ENCODE assay signal across 30 cellular contexts in genomic region chr7:81170291-81170690, GRCh38.
"Had no signal": no experiment of that assay in that cellular context is flagged by ENCODE, and none has a peak within 500 bp of the region (broad histone marks: within the 10 kb centered on the region; RNA-seq: fewer than 3 reads in every experiment).

No MANE protein-coding gene starts in this region.

- H3K36me3 ChIP-seq: breast epithelium, esophagus squamous epithelium, gastrocnemius medialis, left ventricle myocardium inferior, ovary, right lobe of liver, suprapubic skin, tibial artery, upper lobe of right lung had no signal

- H3K9me3 ChIP-seq: breast epithelium, esophagus squamous epithelium, gastrocnemius medialis, left ventricle myocardium inferior, ovary, right lobe of liver, suprapubic skin, tibial artery, upper lobe of right lung had no signal

- ATAC-seq: activated CD4-positive, alpha-beta T cell treated with anti-CD3 and anti-CD28 coated beads for 36 hours; gastrocnemius medialis; naive thymus-derived CD4-positive, alpha-beta T cell; right lobe of liver; stimulated activated naive B cell treated with anti-CD40 and anti-IgM and Interleukin-4, amounts not matched to agents 10 μg/mL and 1 μg/mL and 100 μg/mL, for 72 hours; upper lobe of right lung had no signal

- FAIRE-seq: colon, endometrium had no signal

- DNase-seq: activated CD4-positive, alpha-beta T cell treated with anti-CD3 and anti-CD28 coated beads for 36 hours; activated CD4-positive, CD25-positive, alpha-beta regulatory T cell; activated CD8-positive, alpha-beta memory T cell treated with anti-CD3 and anti-CD28 coated beads, Interleukin-2, amount 50 U/mL, for 48 hours; activated gamma-delta T cell; activated naive CD4-positive, alpha-beta T cell treated with anti-CD3 and anti-CD28 coated beads, Interleukin-2, amount 10 ng/mL, durations not matched to agents 7 days and 5 days; activated naive CD8-positive, alpha-beta T cell treated with anti-CD3 and anti-CD28 coated beads, Interleukin-2, amount 10 ng/mL, durations not matched to agents 7 days and 5 days; activated T-cell treated with anti-CD3 and anti-CD28 coated beads, Interleukin-2, amount 50 U/mL, for 24 hours; central memory CD4-positive, alpha-beta T cell; effector CD8-positive, alpha-beta T cell; esophagus squamous epithelium; gastrocnemius medialis; glutamatergic neuron; islet precursor cell; left ventricle myocardium inferior; midbrain; naive thymus-derived CD4-positive, alpha-beta T cell; ovary; right lobe of liver; stimulated activated CD4-positive, alpha-beta T cell treated with anti-CD3 and anti-CD28 coated beads, Interleukin-15, amount 100 ng/mL, for 24 hours; stimulated activated CD4-positive, alpha-beta T cell treated with anti-CD3 and anti-CD28 coated beads, Interleukin-2, amount 100 ng/mL, for 24 hours; stimulated activated naive B cell treated with anti-CD40 and anti-IgM and Interleukin-4, amounts not matched to agents 10 μg/mL and 1 μg/mL and 100 μg/mL, for 72 hours; T-helper 1 cell; tibial artery; upper lobe of right lung had no signal

- H3K4me1 Mint-ChIP-seq: activated CD4-positive, alpha-beta T cell treated with anti-CD3 and anti-CD28 coated beads for 36 hours; activated naive CD4-positive, alpha-beta T cell treated with anti-CD3 and anti-CD28 coated beads, Interleukin-2, amount 10 ng/mL, durations not matched to agents 7 days and 5 days; activated naive CD8-positive, alpha-beta T cell treated with anti-CD3 and anti-CD28 coated beads, Interleukin-2, amount 10 ng/mL, durations not matched to agents 7 days and 5 days; naive thymus-derived CD4-positive, alpha-beta T cell; stimulated activated naive B cell treated with anti-CD40 and anti-IgM and Interleukin-4, amounts not matched to agents 10 μg/mL and 1 μg/mL and 100 μg/mL, for 72 hours had no signal

- H3K36me3 Mint-ChIP-seq: activated naive CD4-positive, alpha-beta T cell treated with anti-CD3 and anti-CD28 coated beads, Interleukin-2, amount 10 ng/mL, durations not matched to agents 7 days and 5 days; activated naive CD8-positive, alpha-beta T cell treated with anti-CD3 and anti-CD28 coated beads, Interleukin-2, amount 10 ng/mL, durations not matched to agents 7 days and 5 days; naive thymus-derived CD4-positive, alpha-beta T cell; stimulated activated naive B cell treated with anti-CD40 and anti-IgM and Interleukin-4, amounts not matched to agents 10 μg/mL and 1 μg/mL and 100 μg/mL, for 72 hours had no signal

- H3K4me3 ChIP-seq: breast epithelium, esophagus squamous epithelium, gastrocnemius medialis, left ventricle myocardium inferior, ovary, right lobe of liver, suprapubic skin, tibial artery, upper lobe of right lung had no signal

- H3K27ac ChIP-seq: breast epithelium, epithelial cell of prostate, esophagus squamous epithelium, gastrocnemius medialis, left ventricle myocardium inferior, ovary, right lobe of liver, suprapubic skin, tibial artery, upper lobe of right lung had no signal

- H3K27ac Mint-ChIP-seq: activated CD4-positive, alpha-beta T cell treated with anti-CD3 and anti-CD28 coated beads for 36 hours; activated naive CD4-positive, alpha-beta T cell treated with anti-CD3 and anti-CD28 coated beads, Interleukin-2, amount 10 ng/mL, durations not matched to agents 7 days and 5 days; activated naive CD8-positive, alpha-beta T cell treated with anti-CD3 and anti-CD28 coated beads, Interleukin-2, amount 10 ng/mL, durations not matched to agents 7 days and 5 days; activated T-cell treated with anti-CD3 and anti-CD28 coated beads, Interleukin-2, amount 50 U/mL, for 24 hours; naive thymus-derived CD4-positive, alpha-beta T cell; progenitor cell of endocrine pancreas; stimulated activated naive B cell treated with anti-CD40 and anti-IgM and Interleukin-4, amounts not matched to agents 10 μg/mL and 1 μg/mL and 100 μg/mL, for 72 hours had no signal

- H3K4me1 ChIP-seq: breast epithelium, gastrocnemius medialis, left ventricle myocardium inferior, right lobe of liver, suprapubic skin, upper lobe of right lung had no signal

- H3K9me3 Mint-ChIP-seq: activated naive CD4-positive, alpha-beta T cell treated with anti-CD3 and anti-CD28 coated beads, Interleukin-2, amount 10 ng/mL, durations not matched to agents 7 days and 5 days; activated naive CD8-positive, alpha-beta T cell treated with anti-CD3 and anti-CD28 coated beads, Interleukin-2, amount 10 ng/mL, durations not matched to agents 7 days and 5 days; activated T-cell treated with anti-CD3 and anti-CD28 coated beads, Interleukin-2, amount 50 U/mL, for 24 hours; stimulated activated naive B cell treated with anti-CD40 and anti-IgM and Interleukin-4, amounts not matched to agents 10 μg/mL and 1 μg/mL and 100 μg/mL, for 72 hours had no signal

- H3K4me3 Mint-ChIP-seq: activated CD4-positive, alpha-beta T cell treated with anti-CD3 and anti-CD28 coated beads for 36 hours; activated naive CD4-positive, alpha-beta T cell treated with anti-CD3 and anti-CD28 coated beads, Interleukin-2, amount 10 ng/mL, durations not matched to agents 7 days and 5 days; activated naive CD8-positive, alpha-beta T cell treated with anti-CD3 and anti-CD28 coated beads, Interleukin-2, amount 10 ng/mL, durations not matched to agents 7 days and 5 days; activated T-cell treated with anti-CD3 and anti-CD28 coated beads, Interleukin-2, amount 50 U/mL, for 24 hours; naive thymus-derived CD4-positive, alpha-beta T cell; stimulated activated naive B cell treated with anti-CD40 and anti-IgM and Interleukin-4, amounts not matched to agents 10 μg/mL and 1 μg/mL and 100 μg/mL, for 72 hours had no signal

- H3K27me3 ChIP-seq: breast epithelium, esophagus squamous epithelium, gastrocnemius medialis, ovary, right lobe of liver, suprapubic skin, tibial artery, upper lobe of right lung had no signal

- H3K27me3 Mint-ChIP-seq: activated CD4-positive, alpha-beta T cell treated with anti-CD3 and anti-CD28 coated beads for 36 hours; activated naive CD4-positive, alpha-beta T cell treated with anti-CD3 and anti-CD28 coated beads, Interleukin-2, amount 10 ng/mL, durations not matched to agents 7 days and 5 days; activated naive CD8-positive, alpha-beta T cell treated with anti-CD3 and anti-CD28 coated beads, Interleukin-2, amount 10 ng/mL, durations not matched to agents 7 days and 5 days; activated T-cell treated with anti-CD3 and anti-CD28 coated beads, Interleukin-2, amount 50 U/mL, for 24 hours; naive thymus-derived CD4-positive, alpha-beta T cell; progenitor cell of endocrine pancreas; stimulated activated naive B cell treated with anti-CD40 and anti-IgM and Interleukin-4, amounts not matched to agents 10 μg/mL and 1 μg/mL and 100 μg/mL, for 72 hours had no signal
